11 cellular contexts compared by ENCODE assay signal in the genomic region with DNA sequence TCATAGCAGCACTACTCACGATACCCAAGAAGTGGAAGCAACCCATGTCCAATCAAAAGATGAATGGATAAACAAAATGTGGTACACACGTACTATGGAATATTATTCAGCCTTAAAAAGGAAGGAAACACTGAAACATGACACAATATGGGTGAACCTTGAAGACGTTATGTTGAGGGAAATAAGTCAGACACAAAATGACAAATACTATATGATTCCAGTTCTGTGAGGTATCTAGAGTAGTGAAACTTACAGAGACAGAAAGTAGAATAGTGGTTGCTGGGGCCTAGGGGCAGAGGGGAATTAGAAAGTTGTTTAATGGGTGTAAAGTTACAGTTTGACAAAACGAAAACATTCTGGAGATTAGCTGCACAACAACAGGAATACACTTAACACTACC. TPM values are rescaled to one million over a fixed set of nuclear protein-coding genes. Genes with fewer than 3 reads are reported as not detected.
DNase-seq lines count a peak whose midpoint lies in the region; ATAC-seq and TF ChIP-seq lines count a peak whose summit lies in the region.
"Had no signal": no experiment of that assay in that cellular context is flagged by ENCODE, and none has a peak within 500 bp of the region (broad histone marks: within the 10 kb centered on the region; RNA-seq: fewer than 3 reads in every experiment).

No MANE protein-coding gene starts in this region.

- TF ChIP-seq CTCF in endothelial cell (IDR thresholded peaks at IDR 0.05; ENCODE audit: unreplicated experiment): no peak

- intact Hi-C loops in posterior vena cava (cut with DNase I): no loop called here

- peaks cover 18% of the 10 kb centered on the region for H3K4me1 Mint-ChIP-seq in endothelial cell (ENCODE audit: unreplicated experiment)

- H3K9me3 ChIP-seq in GM23248 (ENCODE audit: low read depth): no peaks in the 10 kb centered on the region
- H3K9me3 ChIP-seq: body of pancreas, vagina had no signal

- H3F3A ChIP-seq in GM23248 (ENCODE audit: insufficient read depth): no peaks in the 10 kb centered on the region

- WGBS in GM23248 (ENCODE audit: low coverage in 1 of 2, low lambda C conversion rate in 2 of 2, missing lambda C conversion rate in 2 of 2), 2 experiments: 94 to 99% methylated on average over 4 of the region's 4 CpGs

- H3K9ac ChIP-seq in GM23248: no peak overlapping the region

- in situ Hi-C loops in GM23248 (cut with MboI): no loop called here

- H3K4me3 ChIP-seq in GM23248: no peak overlapping the region
- H3K4me3 ChIP-seq: body of pancreas, vagina had no signal

- no peaks in the 10 kb centered on the region for H3K27me3 ChIP-seq in GM23248 (replicated peaks; ENCODE audit: insufficient read depth)
- H3K27me3 ChIP-seq: body of pancreas, vagina had no signal

- peaks cover under 1% of the 10 kb centered on the region for H3K4me1 ChIP-seq in GM23248 (ENCODE audit: insufficient read depth)

- no peaks in the 10 kb centered on the region for H3K36me3 Mint-ChIP-seq in endothelial cell (ENCODE audit: low read depth, unreplicated experiment)

- peaks cover 100% of the 10 kb centered on the region for H3K79me2 ChIP-seq in GM23248 (ENCODE audit: insufficient read depth)

- H3K27me3 Mint-ChIP-seq in endothelial cell (ENCODE audit: unreplicated experiment): no peaks in the 10 kb centered on the region

- no peak overlapping the region for H3K27ac ChIP-seq in GM23248
- H3K27ac ChIP-seq: body of pancreas, vagina had no signal

- no peak overlapping the region for H2AFZ ChIP-seq in GM23248

- H3K4me3 Mint-ChIP-seq in endothelial cell (ENCODE audit: unreplicated experiment): no peak overlapping the region

- no peak overlapping the region for H3K4me2 ChIP-seq in GM23248 (ENCODE audit: unreplicated experiment)

- H3K27ac Mint-ChIP-seq in endothelial cell (ENCODE audit: unreplicated experiment): peak overlapping the region; percentile 74

- H3K9me2 ChIP-seq in GM23248 (ENCODE audit: insufficient read depth): no peaks in the 10 kb centered on the region

- DNase-seq in endothelial cell (ENCODE audit: low spot score) (no peak), NCI-H1436 (lab: John Stamatoyannopoulos, UW) (no peak), GM23248 (no peak), posterior vena cava (ENCODE audit: low spot score) (no peak)
- DNase-seq: body of pancreas, NCI-H446 treated with DMSO at 0.1 percent for 48 hours, T1000 had no signal

- no peaks in the 10 kb centered on the region for H3K9me3 Mint-ChIP-seq in endothelial cell (ENCODE audit: unreplicated experiment)

- ATAC-seq in GM18861 (IDR thresholded peaks at IDR 0.05; ENCODE audit: unreplicated experiment) (peak; percentile 77), GM21515 (IDR thresholded peaks at IDR 0.05; ENCODE audit: unreplicated experiment) (peak; percentile 87), HG03175 (IDR thresholded peaks at IDR 0.05; ENCODE audit: unreplicated experiment) (peak; percentile 89)
- ATAC-seq: body of pancreas had no signal

- peaks cover 23% of the 10 kb centered on the region; the same call in 1 of the 2 replicates for H4K20me1 ChIP-seq in GM23248 (ENCODE audit: insufficient read depth)

- no peaks in the 10 kb centered on the region for H3K36me3 ChIP-seq in GM23248 (ENCODE audit: low read depth)
- H3K36me3 ChIP-seq: vagina had no signal

RNA-seq across cellular contexts. Expression of a gene that starts 24.7 kb away (rescaled TPM):
- total RNA-seq in endothelial cell (ENCODE audit: unreplicated experiment) (61.1 TPM), posterior vena cava (10 to 100 TPM; 48.6 to 55.3 TPM)
- total RNA-seq in GM23248 (2014; rRNA removed; shearing (Covaris generic)): 9.6 and 23.6 TPM in 2 replicates
- polyA plus RNA-seq in GM23248 (2016; fragmentation: Nextera tagmentation; extraction: Ambion mirVana): 23.7 and 25.6 TPM in 2 replicates
